13 cellular contexts compared by ENCODE assay signal in genomic region chr21:29431680-29432079, GRCh38.
DNase-seq lines count a peak whose midpoint lies in the region; ATAC-seq and TF ChIP-seq lines count a peak whose summit lies in the region.
"Had no signal": no experiment of that assay in that cellular context is flagged by ENCODE, and none has a peak within 500 bp of the region (broad histone marks: within the 10 kb centered on the region; RNA-seq: fewer than 3 reads in every experiment).

No MANE protein-coding gene starts in this region.

- H3K79me2 ChIP-seq in neural cell (replicated peaks; ENCODE audit: insufficient read depth, low read length) = no peaks in the 10 kb centered on the region

- H3K4me3 ChIP-seq in HUES64 (ENCODE audit: low read length) = no peak overlapping the region
- no peak overlapping the region for H3K4me3 ChIP-seq in neural cell (ENCODE audit: low read length)
- H3K4me3 ChIP-seq: BLaER1 treated with 17β-estradiol and CSF1 and Interleukin-3, amounts not matched to agents 10 nM and 100 nM; GM23248; HAP-1 had no signal

- H3K9me2 ChIP-seq in neural cell (ENCODE audit: insufficient read depth, low read length) = no peaks in the 10 kb centered on the region

- H4K20me1 ChIP-seq in neural cell (ENCODE audit: insufficient read depth) = no peaks in the 10 kb centered on the region
- H4K20me1 ChIP-seq: BLaER1 treated with 17β-estradiol and CSF1 and Interleukin-3, amounts not matched to agents 10 nM and 100 nM had no signal

- intact Hi-C loops in left colon (cut with DNase I, micrococcal nuclease) = no loop called here

- H3K27me3 ChIP-seq in HUES64 (ENCODE audit: insufficient read depth, low read length) (no peaks in the 10 kb centered on the region), neural cell (ENCODE audit: insufficient read depth, low read depth, low read length) (no peaks in the 10 kb centered on the region)
- H3K27me3 ChIP-seq: BLaER1 treated with 17β-estradiol and CSF1 and Interleukin-3, amounts not matched to agents 10 nM and 100 nM had no signal

- H3K4me1 ChIP-seq in HUES64 (ENCODE audit: insufficient read depth, low read length) = peaks cover 17% of the 10 kb centered on the region; the same call in 1 of the 2 replicates
- H3K4me1 ChIP-seq: HAP-1 had no signal

- no peak overlapping the region for H3K4me2 ChIP-seq in neural cell (ENCODE audit: low read length)
- H3K4me2 ChIP-seq: BLaER1 treated with 17β-estradiol and CSF1 and Interleukin-3, amounts not matched to agents 10 nM and 100 nM had no signal

- no peak overlapping the region for H2AFZ ChIP-seq in neural cell (ENCODE audit: low read depth, low read length)
- H2AFZ ChIP-seq: GM23248 had no signal

- H3F3A ChIP-seq in neural cell (ENCODE audit: insufficient read depth, low read length, poor library complexity, severe bottlenecking) = no peaks in the 10 kb centered on the region

- H3K36me3 ChIP-seq in HUES64 (ENCODE audit: insufficient read depth, low read length) (no peaks in the 10 kb centered on the region), neural cell (ENCODE audit: insufficient read depth, low read length) (no peaks in the 10 kb centered on the region)
- H3K36me3 ChIP-seq: HAP-1 had no signal

- H3K27ac ChIP-seq in HUES64 (ENCODE audit: low read depth, low read length) = peak overlapping the region; percentile 55; the same call in 1 of the 2 replicates
- H3K27ac ChIP-seq in neural cell (ENCODE audit: low read length) = no peak overlapping the region
- H3K27ac ChIP-seq: BLaER1 treated with 17β-estradiol and CSF1 and Interleukin-3, amounts not matched to agents 10 nM and 100 nM; GM23248 had no signal

- H3K9me3 ChIP-seq in HUES64 (ENCODE audit: insufficient read depth, low read depth, low read length) = no peaks in the 10 kb centered on the region
- no peaks in the 10 kb centered on the region for H3K9me3 ChIP-seq in neural cell (ENCODE audit: low read length)
- H3K9me3 ChIP-seq: BLaER1 treated with 17β-estradiol and CSF1 and Interleukin-3, amounts not matched to agents 10 nM and 100 nM; Caco-2; HAP-1 had no signal

- no peak for TF ChIP-seq RAD21 in neural cell (conservative IDR thresholded peaks at IDR 0.05)

- WGBS in HUES64 = 95% methylated on average over 4 of the region's 5 CpGs

- TF ChIP-seq CTCF in neural cell (IDR thresholded peaks at IDR 0.05; ENCODE audit: poor library complexity, severe bottlenecking) = no peak

- DNase-seq in COR-L47 (lab: John Stamatoyannopoulos, UW) (peak; percentile 0), NCI-H69 (lab: John Stamatoyannopoulos, UW) (peak; percentile 43), NCI-H524 (lab: John Stamatoyannopoulos, UW) (no peak), HuH-7 (ENCODE audit: low spot score) (no peak), left colon (no peak)
- DNase-seq: Caco-2; CD4-positive, CD25-positive, alpha-beta regulatory T cell; CD8-positive, alpha-beta memory T cell; GM23248 had no signal

- ATAC-seq in left colon = no peak

- peak; percentile 27 for TF ChIP-seq EP300 in neural cell (conservative IDR thresholded peaks at IDR 0.05; ENCODE audit: poor library complexity, severe bottlenecking)

- no peak overlapping the region for H3K9ac ChIP-seq in HUES64 (ENCODE audit: low read depth, low read length)
- H3K9ac ChIP-seq in neural cell (ENCODE audit: low read length) = no peak overlapping the region
- H3K9ac ChIP-seq: BLaER1 treated with 17β-estradiol and CSF1 and Interleukin-3, amounts not matched to agents 10 nM and 100 nM; GM23248 had no signal

TF ChIP-seq in neural cell, 6 proteins besides CTCF, POLR2A, EP300 and RAD21:
- TF ChIP-seq, protein P1, sequence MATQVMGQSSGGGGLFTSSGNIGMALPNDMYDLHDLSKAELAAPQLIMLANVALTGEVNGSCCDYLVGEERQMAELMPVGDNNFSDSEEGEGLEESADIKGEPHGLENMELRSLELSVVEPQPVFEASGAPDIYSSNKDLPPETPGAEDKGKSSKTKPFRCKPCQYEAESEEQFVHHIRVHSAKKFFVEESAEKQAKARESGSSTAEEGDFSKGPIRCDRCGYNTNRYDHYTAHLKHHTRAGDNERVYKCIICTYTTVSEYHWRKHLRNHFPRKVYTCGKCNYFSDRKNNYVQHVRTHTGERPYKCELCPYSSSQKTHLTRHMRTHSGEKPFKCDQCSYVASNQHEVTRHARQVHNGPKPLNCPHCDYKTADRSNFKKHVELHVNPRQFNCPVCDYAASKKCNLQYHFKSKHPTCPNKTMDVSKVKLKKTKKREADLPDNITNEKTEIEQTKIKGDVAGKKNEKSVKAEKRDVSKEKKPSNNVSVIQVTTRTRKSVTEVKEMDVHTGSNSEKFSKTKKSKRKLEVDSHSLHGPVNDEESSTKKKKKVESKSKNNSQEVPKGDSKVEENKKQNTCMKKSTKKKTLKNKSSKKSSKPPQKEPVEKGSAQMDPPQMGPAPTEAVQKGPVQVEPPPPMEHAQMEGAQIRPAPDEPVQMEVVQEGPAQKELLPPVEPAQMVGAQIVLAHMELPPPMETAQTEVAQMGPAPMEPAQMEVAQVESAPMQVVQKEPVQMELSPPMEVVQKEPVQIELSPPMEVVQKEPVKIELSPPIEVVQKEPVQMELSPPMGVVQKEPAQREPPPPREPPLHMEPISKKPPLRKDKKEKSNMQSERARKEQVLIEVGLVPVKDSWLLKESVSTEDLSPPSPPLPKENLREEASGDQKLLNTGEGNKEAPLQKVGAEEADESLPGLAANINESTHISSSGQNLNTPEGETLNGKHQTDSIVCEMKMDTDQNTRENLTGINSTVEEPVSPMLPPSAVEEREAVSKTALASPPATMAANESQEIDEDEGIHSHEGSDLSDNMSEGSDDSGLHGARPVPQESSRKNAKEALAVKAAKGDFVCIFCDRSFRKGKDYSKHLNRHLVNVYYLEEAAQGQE (IDR thresholded peaks at IDR 0.05; ENCODE audit: borderline replicate concordance) = no peak
- peak; percentile 93 for TF ChIP-seq POLR2AphosphoS5 (IDR thresholded peaks at IDR 0.05)

Comparison
In these comparisons a context has a peak if more than half of its experiments do, and no peak if none do; other contexts are left out.
1. DNase-seq: peak in COR-L47 (single experiment) and NCI-H69 (single experiment); none in NCI-H524 (0 of 2), HuH-7 (single experiment) and left colon (0 of 2).